ENCODE assay signal across 8 cellular contexts in genomic region chr11:62612366-62613274, GRCh38. TPM values are rescaled to one million over a fixed set of nuclear protein-coding genes. Genes with fewer than 3 reads are reported as not detected.
DNase-seq lines count a peak whose midpoint lies in the region; ATAC-seq, FAIRE-seq and TF ChIP-seq lines count a peak whose summit lies in the region.

Gene EML3, minus strand, starts transcription at chr11:62612775. Its CDS starts 318 bp downstream, at chr11:62612457.
Gene ROM1, plus strand, starts transcription at chr11:62613257. Its CDS starts 25 bp downstream, at chr11:62613282.

- H3K9me3 Mint-ChIP-seq in T-helper 2 cell treated with Interferon-gamma antibody and Interleukin-4, amounts not matched to agents 5 μg/mL and 100 μg/mL, for 36 hours, result no peaks in the 10 kb centered on the region

- no peak; the same call in 1 of the 2 replicates for TF ChIP-seq POLR2A in GM12891 (IDR thresholded peaks at IDR 0.05; ENCODE audit: low read depth, low read length)

- H3K36me3 ChIP-seq in ascending aorta, result peaks cover 40 to 49% of the 10 kb centered on the region in 2 donors

- FAIRE-seq in GM12891 (lab: Jason Lieb, UNC), result peak; percentile 84

- H3K27ac ChIP-seq in ascending aorta, result peak within 1 kb of the TSS; percentile 98 to 99

- peaks cover 35% of the 10 kb centered on the region for H3K36me3 Mint-ChIP-seq in T-helper 2 cell treated with Interferon-gamma antibody and Interleukin-4, amounts not matched to agents 5 μg/mL and 100 μg/mL, for 36 hours (ENCODE audit: low read depth)

- peak within 1 kb of the TSS; percentile 82 to 92 for H3K4me3 ChIP-seq in ascending aorta
- peak within 1 kb of the TSS; percentile 76 for H3K4me3 ChIP-seq in retinal pigment epithelial cell (ENCODE audit: low read length)

- peaks cover 11 to 27% of the 10 kb centered on the region in 2 donors for H3K4me1 ChIP-seq in ascending aorta

- ATAC-seq in HG02610 (IDR thresholded peaks at IDR 0.05; ENCODE audit: unreplicated experiment), result peak; percentile 74

- TF ChIP-seq CTCF in ascending aorta (IDR thresholded peaks at IDR 0.05) (peak; percentile 73 to 95 (median 87)), retinal pigment epithelial cell (conservative IDR thresholded peaks at IDR 0.05; ENCODE audit: low read depth, low read length) (peak; percentile 80)

- DNase-seq in GM12891 (ENCODE audit: insufficient read length, low spot score), result peak; percentile 96
- peak; percentile 75 for DNase-seq in NCI-H1092 treated with DMSO at 0.1 percent for 48 hours (lab: John Stamatoyannopoulos, UW)
- peak; percentile 86 for DNase-seq in T-helper 2 cell treated with Interferon-gamma antibody and Interleukin-4, amounts not matched to agents 5 μg/mL and 100 μg/mL, for 36 hours (ENCODE audit: low spot score)
- peak; percentile 81 to 97 for DNase-seq in ascending aorta (ENCODE audit: low spot score in 2 of 2)
- DNase-seq in hippocampal formation (lab: John Stamatoyannopoulos, UW), result peak; percentile 79 to 87
- DNase-seq in retinal pigment epithelial cell (ENCODE audit: low read depth), result no peak
- DNase-seq in dedifferentiated amniotic fluid mesenchymal stem cell (ENCODE audit: extremely low spot score), result no peak

- intact Hi-C loops in ascending aorta (cut with DNase I), result loop anchor here (1.0 to 5.0 kb wide), 6 partner anchors 9 to 220 kb away; partner anchors contain the start of genes B3GAT3, C11orf98, CSKMT and INTS5

- no peaks in the 10 kb centered on the region for H3K27me3 Mint-ChIP-seq in T-helper 2 cell treated with Interferon-gamma antibody and Interleukin-4, amounts not matched to agents 5 μg/mL and 100 μg/mL, for 36 hours (ENCODE audit: low read depth)

- H3K27ac Mint-ChIP-seq in T-helper 2 cell treated with Interferon-gamma antibody and Interleukin-4, amounts not matched to agents 5 μg/mL and 100 μg/mL, for 36 hours, result peak within 1 kb of the TSS; percentile 88

- H3K9me3 ChIP-seq in ascending aorta, result no peaks in the 10 kb centered on the region

- peaks cover 31% of the 10 kb centered on the region for H3K4me1 Mint-ChIP-seq in T-helper 2 cell treated with Interferon-gamma antibody and Interleukin-4, amounts not matched to agents 5 μg/mL and 100 μg/mL, for 36 hours (ENCODE audit: low read depth)

- H3K4me3 Mint-ChIP-seq in T-helper 2 cell treated with Interferon-gamma antibody and Interleukin-4, amounts not matched to agents 5 μg/mL and 100 μg/mL, for 36 hours, result peak within 1 kb of the TSS; percentile 88

- H3K27me3 ChIP-seq in ascending aorta, result no peaks in the 10 kb centered on the region

TF ChIP-seq in GM12891, 5 proteins besides CTCF, POLR2A, EP300 and RAD21:
- TF ChIP-seq SPI1 (IDR thresholded peaks at IDR 0.05; ENCODE audit: low read depth, low read length), result no peak

RNA-seq across cellular contexts. Expression of gene EML3, which starts in this region (rescaled TPM):
- 38.5 TPM for polyA plus RNA-seq in GM12891 (2012; ENCODE audit: low read depth, missing spikeins)
- total RNA-seq in ascending aorta, result 207 TPM

RNA-seq across cellular contexts. Expression of gene ROM1, which starts in this region (rescaled TPM):
- polyA plus RNA-seq in GM12891 (2012; ENCODE audit: low read depth, missing spikeins), result 1.5 TPM
- not detected for total RNA-seq in ascending aorta

Comparison
In these comparisons a context has a peak if more than half of its experiments do, and no peak if none do; other contexts are left out.
1. DNase-seq: peak in GM12891 (single experiment), NCI-H1092 treated with DMSO at 0.1 percent for 48 hours (single experiment), T-helper 2 cell treated with Interferon-gamma antibody and Interleukin-4, amounts not matched to agents 5 μg/mL and 100 μg/mL, for 36 hours (single experiment), ascending aorta (2 of 2) and hippocampal formation (2 of 2); none in retinal pigment epithelial cell (single experiment) and dedifferentiated amniotic fluid mesenchymal stem cell (single experiment).